ENCODE assay signal across 8 cellular contexts in genomic region chrX:24168807-24169206, GRCh38. TPM values are rescaled to one million over a fixed set of nuclear protein-coding genes. Genes with fewer than 3 reads are reported as not detected.
DNase-seq lines count a peak whose midpoint lies in the region; ATAC-seq and TF ChIP-seq lines count a peak whose summit lies in the region.

No MANE protein-coding gene starts in this region.

- H3K9me3 ChIP-seq in naive thymus-derived CD4-positive, alpha-beta T cell (ENCODE audit: control insufficient read depth in 2 of 3, low read length in 3 of 3): no peaks in the 10 kb centered on the region
- H3K9me3 ChIP-seq in PC-9 (ENCODE audit: insufficient read depth, low read depth): no peaks in the 10 kb centered on the region

- no peaks in the 10 kb centered on the region for H3K9me2 ChIP-seq in PC-9 (ENCODE audit: insufficient read depth)

- H3K27me3 Mint-ChIP-seq in naive thymus-derived CD4-positive, alpha-beta T cell: no peaks in the 10 kb centered on the region

- TF ChIP-seq CTCF in PC-9 (conservative IDR thresholded peaks at IDR 0.05): no peak

- intact Hi-C loops in naive thymus-derived CD4-positive, alpha-beta T cell (cut with micrococcal nuclease): loop anchor here in 1 of 2 donors (2.0 kb wide), 1 partner anchor 18 kb away; no protein-coding TSS in a partner anchor
- intact Hi-C loops in PC-9 (cut with micrococcal nuclease; ENCODE audit: unreplicated experiment): no loop called here

- H3K79me2 ChIP-seq in PC-9 (ENCODE audit: low read depth): peaks cover 88% of the 10 kb centered on the region

- H3K27me3 ChIP-seq in naive thymus-derived CD4-positive, alpha-beta T cell (ENCODE audit: control insufficient read depth in 2 of 2, insufficient read depth in 2 of 2, low read length in 2 of 2): no peaks in the 10 kb centered on the region
- no peaks in the 10 kb centered on the region for H3K27me3 ChIP-seq in PC-9 (ENCODE audit: insufficient read depth, low read depth)

- H3K4me1 ChIP-seq in naive thymus-derived CD4-positive, alpha-beta T cell (ENCODE audit: control insufficient read depth in 2 of 2, insufficient read depth in 2 of 2, low read length in 2 of 2): peaks cover 0 to 11% of the 10 kb centered on the region in 2 donors
- H3K4me1 ChIP-seq in PC-9 (replicated peaks; ENCODE audit: insufficient read depth): no peaks in the 10 kb centered on the region

- H3F3A ChIP-seq in PC-9 (ENCODE audit: insufficient read depth, low read depth): peaks cover 11% of the 10 kb centered on the region; the same call in 1 of the 2 replicates

- DNase-seq in naive thymus-derived CD4-positive, alpha-beta T cell: no peak
- no peak for DNase-seq in dedifferentiated amniotic fluid mesenchymal stem cell (ENCODE audit: extremely low spot score)
- DNase-seq in NOMO-1 (lab: John Stamatoyannopoulos, UW; ENCODE audit: unreplicated experiment in 2 of 2): no peak
- no peak for DNase-seq in NCI-H526 (lab: John Stamatoyannopoulos, UW)
- DNase-seq in PC-9: no peak

- peaks cover 0 to 13% (median 0%) of the 10 kb centered on the region in 3 experiments for H3K36me3 ChIP-seq in naive thymus-derived CD4-positive, alpha-beta T cell (ENCODE audit: control insufficient read depth in 2 of 3, insufficient read depth in 3 of 3, low read length in 3 of 3)
- H3K36me3 ChIP-seq in PC-9 (ENCODE audit: low read depth): peaks cover 10% of the 10 kb centered on the region; the same call in 1 of the 2 replicates

- POLR2A ChIA-PET in naive thymus-derived CD4-positive, alpha-beta T cell (lab: Charles Lee): no interaction called here
- POLR2A ChIA-PET in PC-9 (lab: Charles Lee; ENCODE audit: unreplicated experiment): no interaction called here

- ATAC-seq in GM18867 (IDR thresholded peaks at IDR 0.05; ENCODE audit: unreplicated experiment) (peak; percentile 73), GM21737 (IDR thresholded peaks at IDR 0.05; ENCODE audit: unreplicated experiment) (peak; percentile 66), HG03469 (IDR thresholded peaks at IDR 0.05; ENCODE audit: unreplicated experiment) (peak; percentile 45)
- ATAC-seq in naive thymus-derived CD4-positive, alpha-beta T cell: no peak

- peaks cover 35 to 88% (median 59%) of the 10 kb centered on the region in 7 donors for H3K4me1 Mint-ChIP-seq in naive thymus-derived CD4-positive, alpha-beta T cell

- H3K27ac ChIP-seq in naive thymus-derived CD4-positive, alpha-beta T cell (ENCODE audit: low read depth, low read length): peak overlapping the region; percentile 40
- no peak overlapping the region for H3K27ac ChIP-seq in PC-9

- no peak overlapping the region for H3K4me3 ChIP-seq in naive thymus-derived CD4-positive, alpha-beta T cell (ENCODE audit: low read length)
- H3K4me3 ChIP-seq in PC-9: no peak overlapping the region

- CTCF ChIA-PET in naive thymus-derived CD4-positive, alpha-beta T cell (lab: Charles Lee): no interaction called here
- CTCF ChIA-PET in PC-9 (lab: Charles Lee): no interaction called here

- H3K9me3 Mint-ChIP-seq in naive thymus-derived CD4-positive, alpha-beta T cell: peaks cover 0 to 2% (median 0%) of the 10 kb centered on the region in 11 donors

- no TSS peak for BruUV-seq in PC-9 (replicated peaks; lab: Mats Ljungman, UMichigan)

- no peak overlapping the region for H3K4me2 ChIP-seq in PC-9

- H2AFZ ChIP-seq in PC-9: no peak overlapping the region

- H3K27ac Mint-ChIP-seq in naive thymus-derived CD4-positive, alpha-beta T cell: peak overlapping the region; percentile 24 to 88 (median 60)

- H4K20me1 ChIP-seq in PC-9 (ENCODE audit: insufficient read depth): peaks cover 70% of the 10 kb centered on the region

- peak overlapping the region in 8 of 10 donors; percentile 12 to 69 (median 52) for H3K4me3 Mint-ChIP-seq in naive thymus-derived CD4-positive, alpha-beta T cell

- H3K36me3 Mint-ChIP-seq in naive thymus-derived CD4-positive, alpha-beta T cell: peaks cover 0 to 41% (median 16%) of the 10 kb centered on the region in 5 donors

RNA-seq across cellular contexts. Expression of gene ZFX, which starts 19.3 kb away (rescaled TPM):
- total RNA-seq in naive thymus-derived CD4-positive, alpha-beta T cell: 10 to 100 TPM; 52.7 to 68.2 (median 63.3) TPM
- polyA plus RNA-seq in naive thymus-derived CD4-positive, alpha-beta T cell: 10 to 100 TPM; 38.1 to 40.0 TPM
- total RNA-seq in PC-9 (2021): 39.1 and 39.6 TPM in 2 replicates
